Comparison of ENCODE assay signal across 1 cellular context in genomic region chr20:46017272-46017671, GRCh38.
TF ChIP-seq lines count a peak whose summit lies in the region.

No MANE protein-coding gene starts in this region.

TF ChIP-seq in K562, 482 proteins besides CTCF, POLR2A, EP300 and RAD21:
- TF ChIP-seq MXD1 (CRISPR knock-in tag; IDR thresholded peaks at IDR 0.05; ENCODE audit: borderline replicate concordance, poor library complexity, severe bottlenecking) = no peak
- TF ChIP-seq TSC22D4 (tag; IDR thresholded peaks at IDR 0.05) = no peak
- peak; percentile 44; the same call in 1 of the 2 replicates for TF ChIP-seq GABPB1 (CRISPR knock-in tag; IDR thresholded peaks at IDR 0.05)
- no peak for TF ChIP-seq RBM22 (IDR thresholded peaks at IDR 0.05; ENCODE audit: low read depth, low read length, poor library complexity, severe bottlenecking)
- no peak for TF ChIP-seq PTRF (tag; IDR thresholded peaks at IDR 0.05)
- no peak for TF ChIP-seq TRIM28 (IDR thresholded peaks at IDR 0.05)
- TF ChIP-seq NR2C2 (CRISPR knock-in tag; IDR thresholded peaks at IDR 0.05) = peak; percentile 55; the same call in 1 of the 2 replicates
- TF ChIP-seq NR2C2 (tag; IDR thresholded peaks at IDR 0.05) = no peak
- no peak for TF ChIP-seq ATF1 (CRISPR knock-in tag; IDR thresholded peaks at IDR 0.05)
- TF ChIP-seq ATF1 (tag; IDR thresholded peaks at IDR 0.05) = no peak
- TF ChIP-seq SRSF9 (IDR thresholded peaks at IDR 0.05; ENCODE audit: borderline replicate concordance, low read depth, low read length) = no peak
- no peak for TF ChIP-seq POLR2AphosphoS2 (IDR thresholded peaks at IDR 0.05; ENCODE audit: low read length)
- TF ChIP-seq ZNF398 (CRISPR knock-in tag; IDR thresholded peaks at IDR 0.05) = no peak
- no peak for TF ChIP-seq E2F8 (IDR thresholded peaks at IDR 0.05; ENCODE audit: low read depth, partially characterized antibody)
- TF ChIP-seq NR2C1 (IDR thresholded peaks at IDR 0.05) = peak; percentile 88
- peak; percentile 81 for TF ChIP-seq NR2C1 (tag; IDR thresholded peaks at IDR 0.05)
